12 cellular contexts compared by ENCODE assay signal in genomic region chr9:87606921-87607521, GRCh38.
DNase-seq lines count a peak whose midpoint lies in the region; TF ChIP-seq lines count a peak whose summit lies in the region.
"Had no signal": no experiment of that assay in that cellular context is flagged by ENCODE, and none has a peak within 500 bp of the region (broad histone marks: within the 10 kb centered on the region; RNA-seq: fewer than 3 reads in every experiment).

No MANE protein-coding gene starts in this region.

- no peaks in the 10 kb centered on the region for H3K9me2 ChIP-seq in MM.1S (replicated peaks; ENCODE audit: insufficient read depth, low read length)

- no peak for DNase-seq in CD14-positive monocyte (ENCODE audit: low spot score)
- peak; percentile 78 for DNase-seq in NCI-H82 (lab: John Stamatoyannopoulos, UW)
- peak; percentile 77 for DNase-seq in epidermal melanocyte (ENCODE audit: insufficient read length, low spot score)
- DNase-seq in neural progenitor cell (ENCODE audit: low spot score) = peak; percentile 64
- no peak for DNase-seq in T-helper 2 cell
- no peak for DNase-seq in stimulated activated naive CD4-positive, alpha-beta T cell treated with Interleukin-2 at 50 U/mL for 16 hours (lab: John Stamatoyannopoulos, UW)
- DNase-seq in NCI-H1694 (lab: John Stamatoyannopoulos, UW) = no peak
- no peak for DNase-seq in MM.1S
- DNase-seq: activated CD4-positive, alpha-beta T cell treated with anti-CD3 and anti-CD28 coated beads, Interleukin-2, amount 10 ng/mL, durations not matched to agents 24 days and 14 days; gastrocnemius medialis; NCI-H187 had no signal

- no peaks in the 10 kb centered on the region for H3K9me3 ChIP-seq in neural progenitor cell (ENCODE audit: low read depth)
- H3K9me3 ChIP-seq in MM.1S (replicated peaks; ENCODE audit: insufficient read depth, low read length) = no peaks in the 10 kb centered on the region
- H3K9me3 ChIP-seq: gastrocnemius medialis had no signal

- no peaks in the 10 kb centered on the region for H3K79me2 ChIP-seq in neural progenitor cell (ENCODE audit: low read depth)
- H3K79me2 ChIP-seq in MM.1S (ENCODE audit: low read length) = no peaks in the 10 kb centered on the region

- H4K20me1 ChIP-seq in neural progenitor cell (ENCODE audit: low read depth) (peaks cover 15% of the 10 kb centered on the region), MM.1S (ENCODE audit: insufficient read depth, low read length) (no peaks in the 10 kb centered on the region)

- TF ChIP-seq CTCF in CD14-positive monocyte (IDR thresholded peaks at IDR 0.05) (no peak), neural progenitor cell (IDR thresholded peaks at IDR 0.05) (no peak), MM.1S (IDR thresholded peaks at IDR 0.05; ENCODE audit: low read length) (no peak)

- H3K27me3 ChIP-seq in neural progenitor cell (no peaks in the 10 kb centered on the region), MM.1S (replicated peaks; ENCODE audit: insufficient read depth, low read length) (no peaks in the 10 kb centered on the region)
- H3K27me3 ChIP-seq: gastrocnemius medialis had no signal

- H2AFZ ChIP-seq in neural progenitor cell (replicated peaks) (no peak overlapping the region), MM.1S (ENCODE audit: low read length) (no peak overlapping the region)

- peaks cover 5% of the 10 kb centered on the region for H3F3A ChIP-seq in neural progenitor cell (ENCODE audit: low read depth)
- no peaks in the 10 kb centered on the region for H3F3A ChIP-seq in MM.1S (ENCODE audit: insufficient read depth, low read length)

- H3K9ac ChIP-seq in neural progenitor cell (no peak overlapping the region), MM.1S (ENCODE audit: low read length) (no peak overlapping the region)

- H3K27ac Mint-ChIP-seq in CD14-positive monocyte (peak overlapping the region; percentile 27 to 91 (median 83)), neural progenitor cell (no peak overlapping the region)
- H3K27ac Mint-ChIP-seq: activated CD4-positive, alpha-beta T cell treated with anti-CD3 and anti-CD28 coated beads, Interleukin-2, amount 10 ng/mL, durations not matched to agents 24 days and 14 days; activated naive CD8-positive, alpha-beta T cell had no signal

- H3K4me3 Mint-ChIP-seq in CD14-positive monocyte (no peak overlapping the region), neural progenitor cell (no peak overlapping the region)
- H3K4me3 Mint-ChIP-seq: activated CD4-positive, alpha-beta T cell treated with anti-CD3 and anti-CD28 coated beads, Interleukin-2, amount 10 ng/mL, durations not matched to agents 24 days and 14 days; activated naive CD8-positive, alpha-beta T cell had no signal

- H3K4me3 ChIP-seq in neural progenitor cell = no peak overlapping the region
- H3K4me3 ChIP-seq in MM.1S (ENCODE audit: low read length) = no peak overlapping the region
- H3K4me3 ChIP-seq: gastrocnemius medialis had no signal

- peaks cover 76% of the 10 kb centered on the region for H3K4me1 Mint-ChIP-seq in CD14-positive monocyte
- peaks cover 64% of the 10 kb centered on the region for H3K4me1 Mint-ChIP-seq in neural progenitor cell

- H3K4me1 ChIP-seq in neural progenitor cell (peaks cover 25% of the 10 kb centered on the region), MM.1S (ENCODE audit: low read length) (no peaks in the 10 kb centered on the region)
- H3K4me1 ChIP-seq: gastrocnemius medialis had no signal

- no peaks in the 10 kb centered on the region for H3K36me3 ChIP-seq in neural progenitor cell
- H3K36me3 ChIP-seq in MM.1S (replicated peaks; ENCODE audit: insufficient read depth, low read length) = no peaks in the 10 kb centered on the region
- H3K36me3 ChIP-seq: gastrocnemius medialis had no signal

- peak overlapping the region; percentile 30 for H3K27ac ChIP-seq in neural progenitor cell
- H3K27ac ChIP-seq in MM.1S (ENCODE audit: low read length) = no peak overlapping the region
- H3K27ac ChIP-seq: gastrocnemius medialis had no signal

- H3K27me3 Mint-ChIP-seq in CD14-positive monocyte (ENCODE audit: low read depth in 3 of 3) (peaks cover 0 to 5% (median 0%) of the 10 kb centered on the region in 3 donors), neural progenitor cell (ENCODE audit: insufficient read depth, low read depth) (no peaks in the 10 kb centered on the region)

- H3K36me3 Mint-ChIP-seq in CD14-positive monocyte (peaks cover 73 to 77% of the 10 kb centered on the region in 2 donors), neural progenitor cell (peaks cover 33% of the 10 kb centered on the region)
- H3K36me3 Mint-ChIP-seq: activated naive CD8-positive, alpha-beta T cell had no signal

- H3K9me3 Mint-ChIP-seq in CD14-positive monocyte (peaks cover 9 to 32% (median 26%) of the 10 kb centered on the region in 7 donors), neural progenitor cell (no peaks in the 10 kb centered on the region)

- H3K4me2 ChIP-seq in neural progenitor cell (peak overlapping the region; percentile 65), MM.1S (ENCODE audit: low read depth, low read length) (no peak overlapping the region)

- intact Hi-C loops in CD14-positive monocyte (cut with micrococcal nuclease) = loop anchor here (10.0 kb wide), 2 partner anchors 52 to 202 kb away; no protein-coding TSS in a partner anchor

Comparison
In these comparisons a context has a peak if more than half of its experiments do, and no peak if none do; other contexts are left out.
1. DNase-seq: peak in NCI-H82 (single experiment), epidermal melanocyte (single experiment) and neural progenitor cell (single experiment); none in CD14-positive monocyte (single experiment), T-helper 2 cell (0 of 5), stimulated activated naive CD4-positive, alpha-beta T cell treated with Interleukin-2 at 50 U/mL for 16 hours (single experiment), NCI-H1694 (single experiment) and MM.1S (single experiment).